ENCODE assay signal across 8 cellular contexts in the genomic region with DNA sequence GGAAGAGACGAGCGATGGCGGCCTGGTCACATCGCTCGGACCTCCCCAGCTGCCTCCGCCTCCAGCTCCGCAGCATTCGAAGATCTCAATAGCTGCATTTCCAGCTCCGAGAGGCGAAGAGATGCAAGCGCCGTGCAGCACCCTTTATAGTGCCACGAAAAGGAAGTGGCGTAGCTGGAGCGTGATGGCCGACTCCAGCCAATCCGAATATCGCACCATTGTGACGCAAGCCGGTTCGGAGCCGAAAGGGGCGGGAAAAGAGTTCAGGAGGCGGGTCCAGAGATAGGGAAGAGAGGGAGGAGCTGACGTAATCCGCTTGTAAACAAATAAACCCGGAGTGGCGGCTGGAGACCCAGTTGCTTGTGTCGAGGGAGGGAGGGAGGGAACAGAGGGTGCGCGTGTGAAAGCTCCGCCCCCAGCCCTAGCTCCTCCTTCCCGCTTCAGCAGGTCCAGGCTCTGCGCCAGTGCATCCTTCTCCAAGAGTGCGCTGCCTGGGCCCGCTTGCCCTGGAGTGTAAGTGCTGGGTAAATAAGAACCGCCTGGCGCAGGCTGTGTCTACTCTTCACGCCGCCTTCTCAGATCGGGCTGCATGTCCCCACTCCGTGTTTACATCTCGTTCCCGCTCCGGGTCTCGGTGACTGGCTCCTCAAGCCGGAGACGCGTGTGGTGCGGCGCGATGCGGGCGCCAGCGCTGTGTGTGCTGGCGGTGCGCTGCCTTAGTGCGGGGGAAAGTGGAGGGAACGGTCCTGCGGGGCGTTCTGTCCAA. TPM values are rescaled to one million over a fixed set of nuclear protein-coding genes. Genes with fewer than 3 reads are reported as not detected.
DNase-seq lines count a peak whose midpoint lies in the region; ATAC-seq and TF ChIP-seq lines count a peak whose summit lies in the region.

A gene with protein sequence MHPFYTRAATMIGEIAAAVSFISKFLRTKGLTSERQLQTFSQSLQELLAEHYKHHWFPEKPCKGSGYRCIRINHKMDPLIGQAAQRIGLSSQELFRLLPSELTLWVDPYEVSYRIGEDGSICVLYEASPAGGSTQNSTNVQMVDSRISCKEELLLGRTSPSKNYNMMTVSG (minus strand): TSS at position 116 of the 766 bp plus-strand sequence. CDS start 311 bp downstream, outside the sequence.

- peaks cover 44 to 45% of the 10 kb centered on the region in 2 donors for H3K36me3 Mint-ChIP-seq in CD14-positive monocyte

- H3K36me3 ChIP-seq in left lung = peaks cover 0 to 26% of the 10 kb centered on the region in 2 donors

- peaks cover 0 to 4% (median 2%) of the 10 kb centered on the region in 3 donors for H3K27me3 Mint-ChIP-seq in CD14-positive monocyte (ENCODE audit: low read depth in 3 of 3)

- H3K27ac ChIP-seq in left lung = peak within 1 kb of the TSS; percentile 99 to 100

- intact Hi-C loops in CD14-positive monocyte (cut with micrococcal nuclease) = loop anchor here (2.0 to 10.0 kb wide), 8 partner anchors 89 to 781 kb away; a partner anchor contains a TSS
- intact Hi-C loops in left lung (cut with DNase I) = no loop called here

- no peak for TF ChIP-seq CTCF in CD14-positive monocyte (IDR thresholded peaks at IDR 0.05)
- no peak for TF ChIP-seq CTCF in left lung (IDR thresholded peaks at IDR 0.05)

- H3K9me3 ChIP-seq in left lung = no peaks in the 10 kb centered on the region

- H3K4me3 ChIP-seq in left lung = peak within 1 kb of the TSS; percentile 76 to 85

- peak within 1 kb of the TSS; percentile 96 to 99 (median 97) for H3K27ac Mint-ChIP-seq in CD14-positive monocyte

- peaks cover 26% of the 10 kb centered on the region for H3K4me1 Mint-ChIP-seq in CD14-positive monocyte

- H3K4me1 ChIP-seq in left lung = peaks cover 5 to 16% of the 10 kb centered on the region in 2 donors

- peaks cover 0 to 3% (median 0%) of the 10 kb centered on the region in 7 donors for H3K9me3 Mint-ChIP-seq in CD14-positive monocyte

- no peaks in the 10 kb centered on the region for H3K27me3 ChIP-seq in left lung

- peak; percentile 100 for DNase-seq in CD14-positive monocyte (ENCODE audit: low spot score)
- DNase-seq in NCI-H82 (lab: John Stamatoyannopoulos, UW) = peak; percentile 100
- peak; percentile 98 to 99 for DNase-seq in activated CD4-positive, alpha-beta T cell treated with anti-CD3 and anti-CD28 coated beads, Interleukin-2, amount 50 U/mL, for 48 hours
- DNase-seq in dermis blood vessel endothelial cell = peak; percentile 100
- peak; percentile 98 to 99 for DNase-seq in left lung
- DNase-seq in stimulated activated CD4-positive, alpha-beta T cell treated with anti-CD3 and anti-CD28 coated beads, Interleukin-2, amount 100 ng/mL, for 48 hours = peak; percentile 93 to 95

- ATAC-seq in GM19397 (IDR thresholded peaks at IDR 0.05; ENCODE audit: unreplicated experiment) (peak; percentile 68), HG03571 (IDR thresholded peaks at IDR 0.05; ENCODE audit: unreplicated experiment) (peak; percentile 66), left lung (peak; percentile 82)

- peak within 1 kb of the TSS; percentile 98 to 99 for H3K4me3 Mint-ChIP-seq in CD14-positive monocyte

RNA-seq across cellular contexts. Expression of the gene that starts here (rescaled TPM):
- polyA plus RNA-seq in CD14-positive monocyte = 100 to 1,000 TPM; 189 to 192 TPM
- total RNA-seq in dermis blood vessel endothelial cell = 32.3 and 40.9 TPM in 2 replicates
- total RNA-seq in left lung = 100 to 1,000 TPM in 1 of 2 donors, 10 to 100 TPM in 1; 87.9 to 114 TPM

Comparison
In these comparisons a context has a peak if more than half of its experiments do, and no peak if none do; other contexts are left out.
1. Peak in every context shown above with its lines: DNase-seq, ATAC-seq, H3K4me3 ChIP-seq and H3K27ac ChIP-seq.
2. intact Hi-C loops: an anchor here in CD14-positive monocyte (2.0 to 10.0 kb wide); none called in left lung.